ENCODE assay signal across 21 cellular contexts in the genomic region with DNA sequence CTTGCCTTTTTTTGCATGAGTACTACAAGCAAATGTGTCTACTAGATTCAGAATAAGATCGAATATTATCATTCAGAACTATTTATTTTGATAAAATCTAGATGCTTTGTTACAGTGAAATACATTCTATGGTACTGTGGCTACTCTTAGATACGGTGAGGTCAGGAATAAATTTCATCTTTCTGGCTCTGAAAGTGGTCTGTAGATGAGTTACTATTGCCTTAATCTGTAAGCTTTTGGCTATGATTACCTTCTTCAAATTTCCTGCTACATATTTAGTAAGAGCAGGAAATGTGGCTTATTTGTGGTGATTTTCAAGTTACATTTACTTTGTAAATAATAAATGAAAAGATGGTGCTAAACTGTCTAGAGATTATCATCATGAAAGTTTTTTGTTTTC. TPM values are rescaled to one million over a fixed set of nuclear protein-coding genes. Genes with fewer than 3 reads are reported as not detected.
A peak's percentile ranks its signal among the peaks of the same experiment; 100 is the strongest.
DNase-seq lines count a peak whose midpoint lies in the region; ATAC-seq and TF ChIP-seq lines count a peak whose summit lies in the region.
"Had no signal": no experiment of that assay in that cellular context is flagged by ENCODE, and none has a peak within 500 bp of the region (broad histone marks: within the 10 kb centered on the region; RNA-seq: fewer than 3 reads in every experiment).

No MANE protein-coding gene starts in this region.

- H3K4me3 ChIP-seq in esophagus muscularis mucosa, result no peak overlapping the region
- H3K4me3 ChIP-seq: HAP-1, Peyer's patch had no signal

- H3K27me3 ChIP-seq in esophagus muscularis mucosa, result no peaks in the 10 kb centered on the region
- H3K27me3 ChIP-seq: Peyer's patch had no signal

- ATAC-seq in GM18498 (IDR thresholded peaks at IDR 0.05; ENCODE audit: unreplicated experiment) (peak; percentile 52), GM19395 (IDR thresholded peaks at IDR 0.05; ENCODE audit: unreplicated experiment) (peak; percentile 66), HG02938 (IDR thresholded peaks at IDR 0.05; ENCODE audit: unreplicated experiment) (peak; percentile 78), HG03558 (IDR thresholded peaks at IDR 0.05; ENCODE audit: extremely low read depth, unreplicated experiment) (peak; percentile 43)
- ATAC-seq: activated T-helper 17 cell treated with anti-CD3 and anti-CD28 coated beads, Interleukin-2, amount 50 U/mL, for 72 hours; left ventricle myocardium superior had no signal

- TF ChIP-seq POLR2A in esophagus muscularis mucosa (IDR thresholded peaks at IDR 0.05; ENCODE audit: low read depth), result no peak

- H3K36me3 ChIP-seq in esophagus muscularis mucosa, result peaks cover 0 to 30% (median 15%) of the 10 kb centered on the region in 4 donors

- peaks cover 0 to 11% (median 6%) of the 10 kb centered on the region in 4 donors for H3K4me1 ChIP-seq in esophagus muscularis mucosa

- no peak overlapping the region for H3K27ac ChIP-seq in esophagus muscularis mucosa (replicated peaks in 1 of 4)
- H3K27ac ChIP-seq: Peyer's patch had no signal

- no peak for DNase-seq in effector CD8-positive, alpha-beta T cell (lab: John Stamatoyannopoulos, UW)
- no peak for DNase-seq in activated CD8-positive, alpha-beta memory T cell treated with anti-CD3 and anti-CD28 coated beads for 24 hours
- no peak for DNase-seq in esophagus muscularis mucosa (ENCODE audit: extremely low spot score)
- DNase-seq in SHP77 treated with DMSO at 0.1 percent for 48 hours (lab: John Stamatoyannopoulos, UW), result no peak
- DNase-seq: activated CD4-positive, alpha-beta T cell treated with anti-CD3 and anti-CD28 coated beads for 48 hours; erythroblast; foreskin melanocyte; hippocampal formation; left ventricle myocardium superior; MM.1S; NCI-H1436 treated with DMSO at 0.1 percent for 48 hours; NCI-H2171; NCI-H524 treated with DMSO at 0.1 percent for 48 hours; Peyer's patch; posterior cingulate gyrus had no signal

- intact Hi-C loops in esophagus muscularis mucosa (cut with DNase I), result no loop called here

- H3K9me3 ChIP-seq in esophagus muscularis mucosa, result no peaks in the 10 kb centered on the region
- H3K9me3 ChIP-seq: HAP-1, Peyer's patch had no signal

- 89% methylated on average over 2 of the region's 2 CpGs for WGBS in esophagus muscularis mucosa

- TF ChIP-seq EP300 in esophagus muscularis mucosa (IDR thresholded peaks at IDR 0.05), result no peak

- TF ChIP-seq CTCF in esophagus muscularis mucosa (IDR thresholded peaks at IDR 0.05), result no peak

RNA-seq across cellular contexts. Expression of gene SCAF8, which starts 50.0 kb away (rescaled TPM):
- total RNA-seq in esophagus muscularis mucosa, result 10 to 100 TPM; 35.7 to 42.0 (median 38.8) TPM
